In genomic region chr22:26658671-26659478, GRCh38 we compare ENCODE assay signal across 1 cellular context.
TF ChIP-seq lines count a peak whose summit lies in the region.

No MANE protein-coding gene starts in this region.

TF ChIP-seq in K562, 482 proteins besides CTCF, POLR2A, EP300 and RAD21 (continued from another document and continues in another):
- TF ChIP-seq HEY1 (CRISPR knock-in tag; IDR thresholded peaks at IDR 0.05; ENCODE audit: borderline replicate concordance) (no peak), BRD4 (IDR thresholded peaks at IDR 0.05) (no peak), SIRT6 (IDR thresholded peaks at IDR 0.05; ENCODE audit: low read depth, low read length) (no peak), MTA3 (IDR thresholded peaks at IDR 0.05; ENCODE audit: borderline replicate concordance) (0 out of 2 replicates have a peak, but pooled peaks have one; percentile 61), FOXA3 (CRISPR knock-in tag; conservative IDR thresholded peaks at IDR 0.05 in 1 of 2, IDR thresholded peaks at IDR 0.05 in 1 of 2) (peak; percentile 80 to 94), TGIF2 (CRISPR knock-in tag; IDR thresholded peaks at IDR 0.05) (no peak), ZNF717 (CRISPR knock-in tag; IDR thresholded peaks at IDR 0.05) (no peak), ERF (CRISPR knock-in tag; IDR thresholded peaks at IDR 0.05) (no peak), SIX5 (IDR thresholded peaks at IDR 0.05; ENCODE audit: borderline replicate concordance in 1 of 2, insufficient read depth in 1 of 2, low read depth in 1 of 2, low read length in 2 of 2) (no peak), HMGXB4 (CRISPR knock-in tag; IDR thresholded peaks at IDR 0.05) (no peak), RBM22 (IDR thresholded peaks at IDR 0.05; ENCODE audit: low read depth, low read length, poor library complexity, severe bottlenecking) (no peak), AFF4 (CRISPR knock-in tag; IDR thresholded peaks at IDR 0.05) (no peak), STAT5B (CRISPR knock-in tag; IDR thresholded peaks at IDR 0.05) (no peak), ILF3 (IDR thresholded peaks at IDR 0.05; ENCODE audit: borderline replicate concordance) (no peak), ZBTB40 (IDR thresholded peaks at IDR 0.05) (no peak), ZBTB40 (CRISPR knock-in tag; IDR thresholded peaks at IDR 0.05) (no peak), SNRNP70 (optimal IDR thresholded peaks at IDR 0.05; ENCODE audit: low read depth, low read length) (no peak), ZKSCAN3 (CRISPR knock-in tag; IDR thresholded peaks at IDR 0.05) (no peak), POLR2G (IDR thresholded peaks at IDR 0.05; ENCODE audit: low read depth, low read length) (no peak), FOXJ2 (tag; IDR thresholded peaks at IDR 0.05) (no peak), LARP7 (IDR thresholded peaks at IDR 0.05) (no peak), CBFB (CRISPR knock-in tag; IDR thresholded peaks at IDR 0.05) (no peak), ZNF253 (CRISPR knock-in tag; conservative IDR thresholded peaks at IDR 0.05) (no peak), MXD1 (CRISPR knock-in tag; IDR thresholded peaks at IDR 0.05; ENCODE audit: borderline replicate concordance, poor library complexity, severe bottlenecking) (no peak), GATA2 (CRISPR knock-in tag; IDR thresholded peaks at IDR 0.05) (no peak), NFE2 (IDR thresholded peaks at IDR 0.05; ENCODE audit: low read depth) (peak; percentile 98), PRMT5 (CRISPR knock-in tag; IDR thresholded peaks at IDR 0.05) (no peak), PATZ1 (CRISPR knock-in tag; IDR thresholded peaks at IDR 0.05; ENCODE audit: borderline replicate concordance) (no peak), ZNF280A (IDR thresholded peaks at IDR 0.05; ENCODE audit: low read depth, partially characterized antibody) (no peak), MLX (CRISPR knock-in tag; conservative IDR thresholded peaks at IDR 0.05) (no peak), NFIX (CRISPR knock-in tag; IDR thresholded peaks at IDR 0.05; ENCODE audit: low read depth) (no peak), BRF1 (IDR thresholded peaks at IDR 0.05; ENCODE audit: borderline replicate concordance, extremely low read depth, insufficient read length) (no peak), FOXK1 (CRISPR knock-in tag; IDR thresholded peaks at IDR 0.05; ENCODE audit: borderline replicate concordance) (no peak), RBM17 (IDR thresholded peaks at IDR 0.05; ENCODE audit: borderline replicate concordance, low read depth, low read length) (no peak), ARID1B (IDR thresholded peaks at IDR 0.05) (peak; percentile 81), MYNN (IDR thresholded peaks at IDR 0.05) (0 out of 2 replicates have a peak, but pooled peaks have one; percentile 21), MYNN (CRISPR knock-in tag; IDR thresholded peaks at IDR 0.05) (no peak), BRF2 (IDR thresholded peaks at IDR 0.05; ENCODE audit: borderline replicate concordance, insufficient read depth, insufficient read length) (no peak), E2F6 (IDR thresholded peaks at IDR 0.05; ENCODE audit: borderline replicate concordance in 1 of 2, extremely low read depth in 1 of 2, insufficient read depth in 1 of 2, insufficient read length in 1 of 2, low read depth in 1 of 2, low read length in 1 of 2, poor library complexity in 1 of 2, severe bottlenecking in 1 of 2) (no peak), IFI16 (CRISPR knock-in tag; IDR thresholded peaks at IDR 0.05) (no peak), POLR2H (tag; IDR thresholded peaks at IDR 0.05; ENCODE audit: low read depth) (no peak)
